ENCODE assay signal across 14 cellular contexts in the genomic region with DNA sequence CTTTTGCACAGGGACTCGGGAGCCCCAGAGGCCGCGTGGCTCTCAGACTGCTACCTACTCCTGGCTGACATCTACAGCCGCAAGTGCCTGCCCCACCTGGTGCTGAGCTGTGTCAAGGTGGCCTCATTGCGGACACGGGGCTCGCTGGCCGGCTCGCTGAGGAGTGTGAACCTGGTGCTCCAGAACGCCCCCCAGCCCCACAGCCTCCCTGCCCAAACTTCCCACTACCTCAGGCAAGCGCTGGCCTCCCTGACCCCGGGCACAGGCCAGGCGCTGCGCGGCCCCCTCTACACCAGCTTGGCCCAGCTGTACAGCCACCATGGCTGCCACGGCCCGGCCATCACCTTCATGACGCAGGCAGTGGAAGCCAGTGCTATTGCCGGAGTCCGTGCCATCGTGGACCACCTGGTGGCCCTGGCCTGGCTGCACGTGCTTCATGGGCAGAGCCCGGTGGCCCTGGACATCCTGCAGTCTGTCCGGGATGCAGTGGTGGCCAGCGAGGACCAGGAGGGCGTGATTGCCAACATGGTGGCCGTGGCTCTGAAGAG. TPM values are rescaled to one million over a fixed set of nuclear protein-coding genes. Genes with fewer than 3 reads are reported as not detected.
DNase-seq lines count a peak whose midpoint lies in the region; FAIRE-seq and TF ChIP-seq lines count a peak whose summit lies in the region.
"Had no signal": no experiment of that assay in that cellular context is flagged by ENCODE, and none has a peak within 500 bp of the region (broad histone marks: within the 10 kb centered on the region; RNA-seq: fewer than 3 reads in every experiment).

No MANE protein-coding gene starts in this region.

- H4K12ac ChIP-seq in trophoblast cell (ENCODE audit: low read depth, low read length), result no peak overlapping the region

- H2AFZ ChIP-seq in OCI-LY1 (ENCODE audit: low read length) (no peak overlapping the region), endothelial cell of umbilical vein (ENCODE audit: low read depth, low read length) (no peak overlapping the region), trophoblast cell (ENCODE audit: insufficient read depth, low read length, poor library complexity) (peak overlapping the region; percentile 4), GM23248 (no peak overlapping the region)
- H2AFZ ChIP-seq: hepatocyte had no signal

- H2BK12ac ChIP-seq in trophoblast cell (ENCODE audit: low read length), result peak overlapping the region; percentile 81

- DNase-seq in endothelial cell of umbilical vein (ENCODE audit: low read depth, low spot score) (no peak), trophoblast cell (no peak), GF-D8 (lab: John Stamatoyannopoulos, UW) (no peak), GM23248 (no peak), ovary (no peak)
- DNase-seq in activated CD4-positive, alpha-beta T cell treated with anti-CD3 and anti-CD28 coated beads for 1 hour, result no peak
- DNase-seq: NCI-H1417 treated with DMSO at 0.1 percent for 48 hours had no signal

- TF ChIP-seq EP300 in ovary (IDR thresholded peaks at IDR 0.05), result no peak

- peak overlapping the region; percentile 26 for H3K18ac ChIP-seq in trophoblast cell (ENCODE audit: low read length)

- FAIRE-seq in endothelial cell of umbilical vein (lab: Jason Lieb, UNC), result no peak

- H2BK120ac ChIP-seq in trophoblast cell (ENCODE audit: insufficient read depth, low read length, poor library complexity), result peak overlapping the region; percentile 27

- H3K4me2 ChIP-seq in OCI-LY1 (ENCODE audit: low read length) (peak overlapping the region; percentile 82), endothelial cell of umbilical vein (ENCODE audit: insufficient read depth, low read length) (no peak overlapping the region), trophoblast cell (ENCODE audit: low read length) (no peak overlapping the region), GM23248 (ENCODE audit: unreplicated experiment) (no peak overlapping the region)
- H3K4me2 ChIP-seq: hepatocyte had no signal

- H3F3A ChIP-seq in OCI-LY1 (ENCODE audit: insufficient read depth, low read length) (no peaks in the 10 kb centered on the region), GM23248 (ENCODE audit: insufficient read depth) (0 out of 2 replicates have a peak, but pooled peaks cover 4% of the 10 kb centered on the region)

- peak overlapping the region; percentile 16 for H3K4ac ChIP-seq in trophoblast cell (ENCODE audit: low read depth, low read length)

- CTCF ChIA-PET in endothelial cell of umbilical vein (lab: Charles Lee), result interaction anchor here (1.2 to 3.2 kb wide), 5 partner anchors 14 to 183 kb away, joined by 4 to 25 read pairs (median 9); no protein-coding TSS in a partner anchor

- dilution Hi-C loops in endothelial cell of umbilical vein (cut with MboI; ENCODE audit: extremely low pct_ligation_motif_present, low sequenced_read_pairs), result no loop called here

- POLR2A ChIA-PET in endothelial cell of umbilical vein (lab: Charles Lee), result no interaction called here

- BruUV-seq in endothelial cell of umbilical vein (replicated peaks; lab: Mats Ljungman, UMichigan), result no TSS peak

- WGBS in trophoblast cell (ENCODE audit: extremely low coverage, insufficient coverage, insufficient read length), result no CpG with 5 or more reads among the region's 27 CpGs
- WGBS in GM23248 (ENCODE audit: low coverage in 1 of 2, low lambda C conversion rate in 2 of 2, missing lambda C conversion rate in 2 of 2), 2 experiments, result 88 to 91% methylated on average over 27 of the region's 27 CpGs
- 91 to 96% (median 94%) methylated on average over 16 to 27 of the region's 27 CpGs for WGBS in ovary, 3 donors

- H4K20me1 ChIP-seq in OCI-LY1 (ENCODE audit: insufficient read depth, low read length) (no peaks in the 10 kb centered on the region), endothelial cell of umbilical vein (replicated peaks; ENCODE audit: control insufficient read depth, extremely low read depth, insufficient read depth, low read length) (no peaks in the 10 kb centered on the region), GM23248 (ENCODE audit: insufficient read depth) (no peaks in the 10 kb centered on the region)

- peaks cover 14% of the 10 kb centered on the region for H3K36me3 ChIP-seq in OCI-LY1 (ENCODE audit: insufficient read depth, low read length)
- H3K36me3 ChIP-seq in endothelial cell of umbilical vein (ENCODE audit: control insufficient read depth in 2 of 2, extremely low read depth in 1 of 2, insufficient read depth in 2 of 2, low read length in 2 of 2), result peaks cover 27 to 77% of the 10 kb centered on the region in 2 experiments
- peaks cover 29 to 30% of the 10 kb centered on the region in 2 experiments for H3K36me3 ChIP-seq in trophoblast cell (ENCODE audit: control insufficient read depth in 1 of 2, insufficient read depth in 2 of 2, low read length in 2 of 2)
- H3K36me3 ChIP-seq in GM23248 (ENCODE audit: low read depth), result no peaks in the 10 kb centered on the region
- no peaks in the 10 kb centered on the region for H3K36me3 ChIP-seq in ovary
- H3K36me3 ChIP-seq: ascending aorta had no signal

- H3K79me1 ChIP-seq in trophoblast cell (ENCODE audit: low read length), result peaks cover 28% of the 10 kb centered on the region

- no peak for TF ChIP-seq POLR2A in endothelial cell of umbilical vein (IDR thresholded peaks at IDR 0.05; ENCODE audit: low read depth, low read length)
- TF ChIP-seq POLR2A in ovary (IDR thresholded peaks at IDR 0.05), result no peak

- no peaks in the 10 kb centered on the region for H3K9me3 ChIP-seq in OCI-LY1 (ENCODE audit: low read length)
- H3K9me3 ChIP-seq in endothelial cell of umbilical vein (replicated peaks; ENCODE audit: control insufficient read depth, insufficient read depth, low read length), result no peaks in the 10 kb centered on the region
- H3K9me3 ChIP-seq in trophoblast cell (ENCODE audit: insufficient read depth, low read depth, low read length), result no peaks in the 10 kb centered on the region
- no peaks in the 10 kb centered on the region for H3K9me3 ChIP-seq in GM23248 (ENCODE audit: low read depth)
- H3K9me3 ChIP-seq in ovary, result no peaks in the 10 kb centered on the region
- H3K9me3 ChIP-seq: ascending aorta, upper lobe of left lung had no signal

- no peak overlapping the region for H2BK5ac ChIP-seq in trophoblast cell (ENCODE audit: low read depth, low read length, poor library complexity)

- in situ Hi-C loops in GM23248 (cut with MboI), result loop anchor here (25.0 kb wide), 1 partner anchor 384 kb away; no protein-coding TSS in a partner anchor

- peak overlapping the region; percentile 62 for H3K14ac ChIP-seq in trophoblast cell (ENCODE audit: low read length)

- H3K4me1 ChIP-seq in OCI-LY1 (ENCODE audit: insufficient read depth, low read length, severe bottlenecking) (peaks cover 34% of the 10 kb centered on the region), endothelial cell of umbilical vein (ENCODE audit: control insufficient read depth, extremely low read depth, insufficient read depth, low read length) (peaks cover 6% of the 10 kb centered on the region), trophoblast cell (ENCODE audit: control insufficient read depth in 1 of 2, insufficient read depth in 2 of 2, low read length in 2 of 2) (peaks cover 19 to 29% of the 10 kb centered on the region in 2 experiments), GM23248 (ENCODE audit: insufficient read depth) (peaks cover 8% of the 10 kb centered on the region; the same call in 1 of the 2 replicates), ovary (ENCODE audit: insufficient read depth) (peaks cover 12% of the 10 kb centered on the region)

- H3K4me3 ChIP-seq in OCI-LY1 (ENCODE audit: low read depth, low read length, poor library complexity, severe bottlenecking), result peak overlapping the region; percentile 81
- H3K4me3 ChIP-seq in endothelial cell of umbilical vein (replicated peaks in 1 of 3; ENCODE audit: insufficient read depth in 1 of 3, low read depth in 1 of 3, low read length in 3 of 3), result no peak overlapping the region
- H3K4me3 ChIP-seq in trophoblast cell (ENCODE audit: low read depth, low read length), result no peak overlapping the region
- H3K4me3 ChIP-seq in GM23248, result no peak overlapping the region
- no peak overlapping the region for H3K4me3 ChIP-seq in ovary
- H3K4me3 ChIP-seq: hepatocyte, upper lobe of left lung had no signal

- H3K27ac ChIP-seq in C4-2B (peak overlapping the region; percentile 86), OCI-LY1 (ENCODE audit: low read depth, low read length, poor library complexity, severe bottlenecking) (peak overlapping the region; percentile 98), endothelial cell of umbilical vein (ENCODE audit: insufficient read depth, low read depth, low read length) (peak overlapping the region; percentile 9), trophoblast cell (ENCODE audit: low read depth, low read length) (no peak overlapping the region), GM23248 (no peak overlapping the region), ovary (no peak overlapping the region)
- H3K27ac ChIP-seq: ascending aorta, hepatocyte had no signal

- H4K8ac ChIP-seq in trophoblast cell (ENCODE audit: low read depth, low read length), result no peak overlapping the region

- H2AK5ac ChIP-seq in trophoblast cell (ENCODE audit: low read length), result peak overlapping the region; percentile 19

- H4K91ac ChIP-seq in trophoblast cell (ENCODE audit: low read depth, low read length), result peak overlapping the region; percentile 86

- H3K9ac ChIP-seq in OCI-LY1 (ENCODE audit: low read length), result peak overlapping the region; percentile 85; the same call in 1 of the 2 replicates
- H3K9ac ChIP-seq in endothelial cell of umbilical vein (replicated peaks; ENCODE audit: extremely low read depth, insufficient read depth, low read length), result no peak overlapping the region
- no peak overlapping the region for H3K9ac ChIP-seq in trophoblast cell (ENCODE audit: low read length)
- no peak overlapping the region for H3K9ac ChIP-seq in GM23248

- peaks cover 18% of the 10 kb centered on the region for H3K79me2 ChIP-seq in OCI-LY1 (ENCODE audit: insufficient read depth, low read length)
- peaks cover 6% of the 10 kb centered on the region for H3K79me2 ChIP-seq in endothelial cell of umbilical vein (ENCODE audit: control insufficient read depth, insufficient read depth, low read length)
- H3K79me2 ChIP-seq in trophoblast cell (ENCODE audit: control insufficient read depth, insufficient read depth, low read length, poor library complexity), result peaks cover 5% of the 10 kb centered on the region
- no peaks in the 10 kb centered on the region for H3K79me2 ChIP-seq in GM23248 (ENCODE audit: insufficient read depth)
- H3K79me2 ChIP-seq: hepatocyte had no signal

- no peak for TF ChIP-seq CTCF in C4-2B (conservative IDR thresholded peaks at IDR 0.05)
- TF ChIP-seq CTCF in OCI-LY1 (IDR thresholded peaks at IDR 0.05; ENCODE audit: low read length), result no peak
- TF ChIP-seq CTCF in endothelial cell of umbilical vein (IDR thresholded peaks at IDR 0.05; ENCODE audit: extremely low read depth in 1 of 2, insufficient read depth in 1 of 2, low read depth in 1 of 2, low read length in 2 of 2), result no peak
- no peak for TF ChIP-seq CTCF in ovary (IDR thresholded peaks at IDR 0.05)

- intact Hi-C loops in endothelial cell of umbilical vein (cut with micrococcal nuclease), result no loop called here
- intact Hi-C loops in ovary (cut with DNase I), result no loop called here

- H3K23ac ChIP-seq in trophoblast cell (ENCODE audit: low read length), result no peak overlapping the region

- H3K9me1 ChIP-seq in endothelial cell of umbilical vein (replicated peaks; ENCODE audit: control insufficient read depth, extremely low read depth, insufficient read depth, low read length), result no peaks in the 10 kb centered on the region

- no peaks in the 10 kb centered on the region for H3K27me3 ChIP-seq in OCI-LY1 (ENCODE audit: insufficient read depth, low read length)
- no peaks in the 10 kb centered on the region for H3K27me3 ChIP-seq in endothelial cell of umbilical vein (ENCODE audit: control insufficient read depth in 2 of 2, insufficient read depth in 2 of 2, low read length in 2 of 2)
- no peaks in the 10 kb centered on the region for H3K27me3 ChIP-seq in trophoblast cell (ENCODE audit: insufficient read depth, low read length)
- no peaks in the 10 kb centered on the region for H3K27me3 ChIP-seq in GM23248 (replicated peaks; ENCODE audit: insufficient read depth)
- H3K27me3 ChIP-seq in ovary, result no peaks in the 10 kb centered on the region
- H3K27me3 ChIP-seq: ascending aorta, hepatocyte, upper lobe of left lung had no signal

- no peaks in the 10 kb centered on the region for H3K9me2 ChIP-seq in OCI-LY1 (ENCODE audit: low read depth, low read length)
- no peaks in the 10 kb centered on the region for H3K9me2 ChIP-seq in GM23248 (ENCODE audit: insufficient read depth)

RNA-seq across cellular contexts. Expression of gene SH3TC1, which starts 28.8 kb away (rescaled TPM):
- 174 and 192 TPM in 2 replicates for total RNA-seq in endothelial cell of umbilical vein
- polyA plus RNA-seq in endothelial cell of umbilical vein, result 96.5 and 115 TPM in 2 replicates
- 35.0 and 58.8 TPM in 2 replicates for polyA plus RNA-seq in endothelial cell of umbilical vein (2011; cell fraction: cytosol; rRNA removed)
- 289 and 386 TPM in 2 replicates for polyA plus RNA-seq in endothelial cell of umbilical vein (2011; cell fraction: nucleus; rRNA removed)
- 43.1 and 46.6 TPM in 2 replicates for polyA plus RNA-seq in endothelial cell of umbilical vein (2012)
- 115 and 144 TPM in 2 replicates for polyA minus RNA-seq in endothelial cell of umbilical vein
- polyA minus RNA-seq in endothelial cell of umbilical vein (2011; cell fraction: cytosol; rRNA and poly(A)+ RNA removed), result 9.3 TPM
- polyA minus RNA-seq in endothelial cell of umbilical vein (2011; cell fraction: nucleus; rRNA and poly(A)+ RNA removed), result 189 and 297 TPM in 2 replicates
- polyA plus RNA-seq in trophoblast cell (2013), result 12.8 and 13.1 TPM in 2 replicates
- 6.5 and 9.9 TPM in 2 replicates for total RNA-seq in GM23248 (2014; rRNA removed; shearing (Covaris generic))
- polyA plus RNA-seq in GM23248 (2016; fragmentation: Nextera tagmentation; extraction: Ambion mirVana), result 0.57 and 2.3 TPM in 2 replicates
- total RNA-seq in ovary, result 10 to 100 TPM in 3 of 7 donors, 1 to 10 TPM in 4; 4.6 to 34.5 (median 7.7) TPM
- polyA plus RNA-seq in ovary, result 1 to 10 TPM; 1.1 to 3.4 TPM

RNA-seq across cellular contexts. Expression of gene HTRA3, which starts 41.7 kb away (rescaled TPM):
- total RNA-seq in endothelial cell of umbilical vein (8.2 and 12.0 TPM in 2 replicates), ovary (100 to 1,000 TPM in 1 of 7 donors, 10 to 100 TPM in 6; 36.2 to 160 (median 62.3) TPM)
- polyA plus RNA-seq in endothelial cell of umbilical vein (9.0 and 10.6 TPM in 2 replicates), GM23248 (2016; fragmentation: Nextera tagmentation; extraction: Ambion mirVana) (5.2 and 5.7 TPM in 2 replicates), ovary (100 to 1,000 TPM; 122 to 163 TPM)
- 9.9 TPM in 2 replicates for polyA plus RNA-seq in endothelial cell of umbilical vein (2011; cell fraction: cytosol; rRNA removed)
- polyA plus RNA-seq in endothelial cell of umbilical vein (2011; cell fraction: nucleus; rRNA removed), result 3.4 and 4.2 TPM in 2 replicates
- 13.5 and 22.2 TPM in 2 replicates for polyA plus RNA-seq in endothelial cell of umbilical vein (2012)
- polyA minus RNA-seq in endothelial cell of umbilical vein, result 3.3 and 4.1 TPM in 2 replicates
- polyA minus RNA-seq in endothelial cell of umbilical vein (2011; cell fraction: cytosol; rRNA and poly(A)+ RNA removed), result 0.41 TPM
- 1.5 and 1.6 TPM in 2 replicates for polyA minus RNA-seq in endothelial cell of umbilical vein (2011; cell fraction: nucleus; rRNA and poly(A)+ RNA removed)
- polyA plus RNA-seq in trophoblast cell (2013), result 31.1 and 33.0 TPM in 2 replicates
- 3.2 and 5.9 TPM in 2 replicates for total RNA-seq in GM23248 (2014; rRNA removed; shearing (Covaris generic))
- total RNA-seq: activated B cell treated with CpG ODN at 0.5 μM for 24 hours; naive thymus-derived CD8-positive, alpha-beta T cell had no signal
- polyA plus RNA-seq: naive thymus-derived CD8-positive, alpha-beta T cell had no signal

Comparison
In these comparisons a context has a peak if more than half of its experiments do, and no peak if none do; other contexts are left out.
1. H3K27ac ChIP-seq: peak in C4-2B (single experiment), OCI-LY1 (single experiment) and endothelial cell of umbilical vein (single experiment); none in trophoblast cell (single experiment), GM23248 (single experiment) and ovary (0 of 2).